In the genomic region with DNA sequence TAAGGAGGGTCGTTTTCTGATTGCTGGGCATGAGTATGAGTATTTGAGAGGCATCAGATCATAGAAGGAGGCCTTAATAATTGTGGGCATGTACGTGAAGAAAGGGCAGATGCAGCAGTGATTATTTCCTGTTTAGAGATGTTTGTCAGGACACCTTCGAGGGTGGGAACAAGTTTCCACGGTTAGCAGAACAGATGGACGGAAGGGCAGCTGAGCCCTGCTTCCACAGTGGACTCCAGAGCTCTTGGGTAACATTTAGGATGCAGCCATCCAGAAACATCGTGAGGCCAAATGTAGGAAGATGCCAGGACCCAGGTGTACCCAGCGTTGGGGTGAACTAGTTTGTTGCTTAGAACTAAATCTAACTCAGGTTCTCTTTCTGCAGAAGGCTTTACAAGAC, we compare ENCODE assay signal across 18 cellular contexts.
A peak's percentile ranks its signal among the peaks of the same experiment; 100 is the strongest.
DNase-seq lines count a peak whose midpoint lies in the region; ATAC-seq and TF ChIP-seq lines count a peak whose summit lies in the region.
"Had no signal": no experiment of that assay in that cellular context is flagged by ENCODE, and none has a peak within 500 bp of the region (broad histone marks: within the 10 kb centered on the region; RNA-seq: fewer than 3 reads in every experiment).

No MANE protein-coding gene starts in this region.

- POLR2A ChIA-PET in OCI-LY7 (lab: Charles Lee): no interaction called here

- H3K27ac ChIP-seq in OCI-LY7 (ENCODE audit: low read depth, low read length, poor library complexity, severe bottlenecking) (no peak overlapping the region), right atrium auricular region (no peak overlapping the region)
- H3K27ac ChIP-seq: 22Rv1; A549; BLaER1 treated with 17β-estradiol and CSF1 and Interleukin-3, amounts not matched to agents 10 nM and 100 nM; C4-2B had no signal

- no peaks in the 10 kb centered on the region for H3K79me2 ChIP-seq in OCI-LY7 (ENCODE audit: insufficient read depth, low read depth, low read length)

- peak overlapping the region; percentile 32; the same call in 1 of the 2 replicates for H2AFZ ChIP-seq in OCI-LY7 (ENCODE audit: low read length)

- no TSS peak for BruUV-seq in OCI-LY7 (replicated peaks; lab: Mats Ljungman, UMichigan)

- intact Hi-C loops in OCI-LY7 (cut with micrococcal nuclease; ENCODE audit: unreplicated experiment): no loop called here

- CTCF ChIA-PET in OCI-LY7 (lab: Charles Lee; ENCODE audit: unreplicated experiment): no interaction called here

- no peaks in the 10 kb centered on the region for H4K20me1 ChIP-seq in OCI-LY7 (ENCODE audit: insufficient read depth, low read length)
- H4K20me1 ChIP-seq: BLaER1 treated with 17β-estradiol and CSF1 and Interleukin-3, amounts not matched to agents 10 nM and 100 nM had no signal

- H3K4me3 ChIP-seq in OCI-LY7 (ENCODE audit: low read depth, low read length, poor library complexity, severe bottlenecking) (no peak overlapping the region), right atrium auricular region (no peak overlapping the region)
- H3K4me3 ChIP-seq: A549; BLaER1 treated with 17β-estradiol and CSF1 and Interleukin-3, amounts not matched to agents 10 nM and 100 nM; GM12878 had no signal

- no peaks in the 10 kb centered on the region for H3K27me3 ChIP-seq in right atrium auricular region
- H3K27me3 ChIP-seq: BLaER1 treated with 17β-estradiol and CSF1 and Interleukin-3, amounts not matched to agents 10 nM and 100 nM had no signal

- no peak overlapping the region for H3K4me2 ChIP-seq in OCI-LY7 (ENCODE audit: low read length)
- H3K4me2 ChIP-seq: A549; BLaER1 treated with 17β-estradiol and CSF1 and Interleukin-3, amounts not matched to agents 10 nM and 100 nM had no signal

- H3K9me3 ChIP-seq in OCI-LY7 (ENCODE audit: low read length): no peaks in the 10 kb centered on the region
- H3K9me3 ChIP-seq in right atrium auricular region: no peaks in the 10 kb centered on the region
- H3K9me3 ChIP-seq: A549, Caco-2 had no signal

- peak; percentile 77 for DNase-seq in G401 (ENCODE audit: low spot score)
- no peak for DNase-seq in OCI-LY7 (ENCODE audit: low spot score)
- peak; percentile 22 for DNase-seq in cerebellum (ENCODE audit: low spot score)
- DNase-seq in NCI-H748 treated with DMSO at 0.1 percent for 48 hours (lab: John Stamatoyannopoulos, UW): no peak
- no peak for DNase-seq in right atrium auricular region (ENCODE audit: low spot score)
- DNase-seq: AML-193; Caco-2; Calu3; CD4-positive, alpha-beta T cell; CD8-positive, alpha-beta T cell; DMS79 treated with DMSO at 0.1 percent for 48 hours; GDM1 had no signal

- TF ChIP-seq CTCF in OCI-LY7 (conservative IDR thresholded peaks at IDR 0.05; ENCODE audit: low read length): no peak
- TF ChIP-seq CTCF in right atrium auricular region (IDR thresholded peaks at IDR 0.05): no peak

- in situ Hi-C loops in G401 (cut with HindIII; ENCODE audit: low sequenced_read_pairs): no loop called here

- ATAC-seq in GM18519 (IDR thresholded peaks at IDR 0.05; ENCODE audit: low FRiP score, unreplicated experiment): no peak
- ATAC-seq: A549; CD8-positive, alpha-beta T cell; GM12878 had no signal

- peaks cover 8% of the 10 kb centered on the region for H3K4me1 ChIP-seq in OCI-LY7 (ENCODE audit: insufficient read depth, low read length, poor library complexity, severe bottlenecking)
- H3K4me1 ChIP-seq in right atrium auricular region: no peaks in the 10 kb centered on the region
- H3K4me1 ChIP-seq: A549; BLaER1 treated with 17β-estradiol and CSF1 and Interleukin-3, amounts not matched to agents 10 nM and 100 nM; Caco-2 had no signal

- H3K36me3 ChIP-seq in OCI-LY7 (ENCODE audit: insufficient read depth, low read length) (no peaks in the 10 kb centered on the region), right atrium auricular region (no peaks in the 10 kb centered on the region)
- H3K36me3 ChIP-seq: BLaER1 treated with 17β-estradiol and CSF1 and Interleukin-3, amounts not matched to agents 10 nM and 100 nM had no signal

- H3K9me2 ChIP-seq in OCI-LY7 (ENCODE audit: insufficient read depth, low read length): no peaks in the 10 kb centered on the region

Comparison
In these comparisons a context has a peak if more than half of its experiments do, and no peak if none do; other contexts are left out.
1. DNase-seq: peak in G401 (single experiment) and cerebellum (single experiment); none in OCI-LY7 (single experiment), NCI-H748 treated with DMSO at 0.1 percent for 48 hours (single experiment) and right atrium auricular region (single experiment).